In genomic region chr3:197186887-197187588, GRCh38 we compare ENCODE assay signal across 8 cellular contexts.
DNase-seq lines count a peak whose midpoint lies in the region; ATAC-seq and TF ChIP-seq lines count a peak whose summit lies in the region.

No MANE protein-coding gene starts in this region.

- peak; percentile 69 for ATAC-seq in HG03565 (IDR thresholded peaks at IDR 0.05; ENCODE audit: unreplicated experiment)

- H3K36me3 ChIP-seq in smooth muscle cell (ENCODE audit: low read depth) = no peaks in the 10 kb centered on the region

- H3F3A ChIP-seq in smooth muscle cell (ENCODE audit: low read depth) = peaks cover 4% of the 10 kb centered on the region

- H3K27me3 ChIP-seq in AG04450 (ENCODE audit: control insufficient read depth, insufficient read depth, low read length) (no peaks in the 10 kb centered on the region), smooth muscle cell (ENCODE audit: low read depth) (no peaks in the 10 kb centered on the region)

- no peaks in the 10 kb centered on the region for H3K4me1 ChIP-seq in smooth muscle cell (ENCODE audit: low read depth)

- H3K9me3 ChIP-seq in AG04450 (ENCODE audit: control insufficient read depth, insufficient read depth, low read length) (no peaks in the 10 kb centered on the region), smooth muscle cell (replicated peaks; ENCODE audit: low read depth) (no peaks in the 10 kb centered on the region)

- H2AFZ ChIP-seq in smooth muscle cell (ENCODE audit: low read depth) = no peak overlapping the region

- H3K27ac ChIP-seq in AG04450 (ENCODE audit: low read depth, low read length) (no peak overlapping the region), smooth muscle cell (ENCODE audit: low read depth) (no peak overlapping the region)

- POLR2A ChIA-PET in AG04450 (lab: Yijun Ruan, JAX) = no interaction called here

- CTCF ChIA-PET in AG04450 (lab: Charles Lee) = interaction anchor here (0.6 to 2.9 kb wide), 37 partner anchors 8 to 278 kb away, joined by 3 to 28 read pairs (median 4); partner anchors contain the start of gene MELTF

- peaks cover 94% of the 10 kb centered on the region for H4K20me1 ChIP-seq in smooth muscle cell (ENCODE audit: low read depth)

- H3K4me3 ChIP-seq in AG04450 (ENCODE audit: low read depth, low read length) (no peak overlapping the region), astrocyte of the cerebellum (ENCODE audit: low read depth, low read length) (no peak overlapping the region), smooth muscle cell (no peak overlapping the region)

- in situ Hi-C loops in astrocyte of the cerebellum (cut with HindIII; ENCODE audit: low sequenced_read_pairs) = no loop called here

- H3K9ac ChIP-seq in smooth muscle cell (ENCODE audit: low read depth) = no peak overlapping the region

- no peak overlapping the region for H3K4me2 ChIP-seq in smooth muscle cell

- 59% methylated on average over 1 of the region's 1 CpG for WGBS in smooth muscle cell (ENCODE audit: low lambda C conversion rate)

- peak; percentile 87 for TF ChIP-seq CTCF in AG04450 (IDR thresholded peaks at IDR 0.05; ENCODE audit: low read depth, low read length)
- peak; percentile 63 for TF ChIP-seq CTCF in astrocyte of the cerebellum (IDR thresholded peaks at IDR 0.05; ENCODE audit: low read depth, low read length, missing control alignments)
- peak; percentile 76 for TF ChIP-seq CTCF in smooth muscle cell (IDR thresholded peaks at IDR 0.05; ENCODE audit: borderline replicate concordance, insufficient read depth, poor library complexity, severe bottlenecking)

- DNase-seq in AG04450 (ENCODE audit: low read depth, low spot score) = peak; percentile 16
- peak; percentile 17 for DNase-seq in GM04504 (ENCODE audit: low read depth)
- DNase-seq in NCI-H69 (lab: John Stamatoyannopoulos, UW) = peak; percentile 81
- peak; percentile 55 for DNase-seq in astrocyte of the cerebellum (ENCODE audit: low read depth)
- peak; percentile 9 for DNase-seq in hepatic stellate cell (ENCODE audit: low spot score)
- no peak for DNase-seq in smooth muscle cell (lab: John Stamatoyannopoulos, UW; ENCODE audit: unreplicated experiment)
- no peak for DNase-seq in activated effector memory CD4-positive, alpha-beta T cell treated with anti-CD3 and anti-CD28 coated beads, Interleukin-2, amount 50 U/mL, for 16 hours

- H3K79me2 ChIP-seq in smooth muscle cell (ENCODE audit: low read depth) = peaks cover 74% of the 10 kb centered on the region

Comparison
In these comparisons a context has a peak if more than half of its experiments do, and no peak if none do; other contexts are left out.
1. DNase-seq: peak in AG04450 (single experiment), GM04504 (single experiment), NCI-H69 (single experiment), astrocyte of the cerebellum (single experiment) and hepatic stellate cell (single experiment); none in smooth muscle cell (single experiment) and activated effector memory CD4-positive, alpha-beta T cell treated with anti-CD3 and anti-CD28 coated beads, Interleukin-2, amount 50 U/mL, for 16 hours (single experiment).
2. Peak in every context shown above with its lines, with median percentiles within 50 percentile points of each other: CTCF ChIP-seq.